Comparison of ENCODE assay signal across 15 cellular contexts in the genomic region with DNA sequence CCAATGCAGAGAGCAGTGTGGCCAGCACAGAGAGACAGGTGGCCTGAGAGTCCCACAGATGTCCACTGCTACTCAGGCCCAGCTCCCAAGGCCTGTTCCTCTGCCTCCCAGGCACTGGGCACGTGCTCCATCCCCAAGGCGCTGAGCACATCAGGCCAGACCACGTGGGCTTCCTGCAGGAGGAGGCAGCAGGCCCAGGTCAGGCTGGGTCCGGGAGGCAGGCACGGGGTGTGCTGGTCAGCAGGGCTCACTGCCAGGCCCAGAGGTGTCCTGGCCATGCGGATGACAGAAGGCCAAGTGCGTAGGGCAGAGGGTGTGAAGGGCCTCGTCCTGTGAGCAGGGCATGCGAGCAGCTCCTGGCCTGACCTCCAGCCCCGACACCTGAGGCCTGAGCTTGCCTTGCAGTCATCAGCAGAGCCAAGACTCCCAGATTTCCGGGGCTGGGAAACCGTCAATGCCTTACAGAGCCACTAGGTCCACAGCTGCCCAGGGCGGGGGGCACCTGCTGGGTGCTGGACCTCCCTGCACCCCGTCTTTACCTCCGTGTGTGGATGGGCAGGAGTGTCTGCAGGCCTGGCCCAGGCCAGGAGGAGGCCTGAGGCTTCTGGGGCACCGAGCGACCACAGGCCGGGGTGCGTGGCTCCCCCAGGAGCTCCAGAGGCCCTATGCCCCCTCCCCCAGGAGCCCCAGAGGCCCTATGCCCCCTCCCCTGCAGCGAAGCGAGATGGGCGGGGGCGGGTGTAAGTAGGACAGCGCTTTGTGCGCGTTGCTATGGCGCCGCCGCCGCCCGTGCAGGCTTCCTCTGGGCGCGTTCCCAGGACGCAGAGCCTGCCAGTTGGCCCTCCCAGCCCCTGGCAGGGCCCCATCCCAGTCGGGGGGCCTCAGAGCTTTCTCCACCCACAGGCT. TPM values are rescaled to one million over a fixed set of nuclear protein-coding genes. Genes with fewer than 3 reads are reported as not detected.
DNase-seq lines count a peak whose midpoint lies in the region; ATAC-seq, FAIRE-seq and TF ChIP-seq lines count a peak whose summit lies in the region.
"Had no signal": no experiment of that assay in that cellular context is flagged by ENCODE, and none has a peak within 500 bp of the region (broad histone marks: within the 10 kb centered on the region; RNA-seq: fewer than 3 reads in every experiment).

No MANE protein-coding gene starts in this region.

- no peak overlapping the region for H4K8ac ChIP-seq in mesenchymal stem cell (ENCODE audit: low read length)

- H2BK12ac ChIP-seq in mesenchymal stem cell (ENCODE audit: low read length in 2 of 2), result peak overlapping the region in 1 of 2 experiments; percentile 11

- peak overlapping the region; percentile 23 for H4K91ac ChIP-seq in mesenchymal stem cell (ENCODE audit: low read length)

- no peak overlapping the region for H3K4me2 ChIP-seq in mesenchymal stem cell (ENCODE audit: low read length, poor library complexity, severe bottlenecking)

- no peak overlapping the region for H2AK5ac ChIP-seq in mesenchymal stem cell (ENCODE audit: low read length, severe bottlenecking)

- TF ChIP-seq POLR2A in GM12891 (IDR thresholded peaks at IDR 0.05; ENCODE audit: low read depth, low read length), result no peak

- H2BK15ac ChIP-seq in mesenchymal stem cell (ENCODE audit: low read depth, poor library complexity, severe bottlenecking), result no peak overlapping the region

- no peak overlapping the region for H3K14ac ChIP-seq in mesenchymal stem cell (ENCODE audit: low read length in 2 of 2)

- no peak overlapping the region for H3K23ac ChIP-seq in mesenchymal stem cell (ENCODE audit: low read length in 2 of 2)

- WGBS in mesenchymal stem cell, result 91% methylated on average over 35 of the region's 35 CpGs

- peak overlapping the region in 1 of 2 experiments; percentile 11 for H3K18ac ChIP-seq in mesenchymal stem cell (ENCODE audit: low read depth in 1 of 2, low read length in 2 of 2)

- H3K36me3 ChIP-seq in mesenchymal stem cell (ENCODE audit: control insufficient read depth in 1 of 2, insufficient read depth in 2 of 2, low read depth in 1 of 2, low read length in 2 of 2), result peaks cover 0 to 9% of the 10 kb centered on the region in 2 experiments

- FAIRE-seq in GM12891 (lab: Jason Lieb, UNC), result no peak
- FAIRE-seq: islet of Langerhans had no signal

- intact Hi-C loops in dorsolateral prefrontal cortex (cut with DNase I), result loop anchor here (1.0 to 10.0 kb wide), 5 partner anchors 15 to 149 kb away; partner anchors contain the start of genes CKB (in 1 of the 2) and TRMT61A (in 1 of the 2)

- no peak overlapping the region for H2BK120ac ChIP-seq in mesenchymal stem cell (ENCODE audit: low read depth, low read length)

- DNase-seq in NCI-H1436 treated with DMSO at 0.1 percent for 48 hours (lab: John Stamatoyannopoulos, UW) (peak; percentile 24), dorsolateral prefrontal cortex (peak; percentile 74 to 93 (median 87)), mesenchymal stem cell (no peak), GM12891 (ENCODE audit: insufficient read length, low spot score) (no peak)
- DNase-seq: activated T-cell treated with anti-CD3 and anti-CD28 coated beads, Interleukin-2, amount 50 U/mL, for 4 hours; GF-D8; KG1; NCI-H774; stimulated activated CD4-positive, alpha-beta T cell treated with anti-CD3 and anti-CD28 coated beads, Interleukin-12 subunit alpha, Interleukin-12 subunit beta, amount 100 ng/mL, for 4 hours; stimulated activated naive CD8-positive, alpha-beta T cell treated with anti-CD3 and anti-CD28 coated beads, Interleukin-15, Interleukin-2, amounts not matched to agents 100 U/mL and 50 U/mL, for 24 hours; T-helper 9 cell had no signal

- H2AFZ ChIP-seq in mesenchymal stem cell (ENCODE audit: low read depth, low read length), result no peak overlapping the region

- peaks cover 6% of the 10 kb centered on the region for H3K79me1 ChIP-seq in mesenchymal stem cell (replicated peaks; ENCODE audit: low read length, poor library complexity, severe bottlenecking)

- no peak overlapping the region for H2BK5ac ChIP-seq in mesenchymal stem cell (ENCODE audit: low read depth, low read length, poor library complexity, severe bottlenecking)

- no peaks in the 10 kb centered on the region for H3K27me3 ChIP-seq in dorsolateral prefrontal cortex
- H3K27me3 ChIP-seq in mesenchymal stem cell (ENCODE audit: control insufficient read depth in 1 of 2, insufficient read depth in 1 of 2, low read length in 2 of 2), result no peaks in the 10 kb centered on the region

- no peak overlapping the region for H3K4ac ChIP-seq in mesenchymal stem cell (ENCODE audit: low read depth in 1 of 2, low read length in 2 of 2)

- ATAC-seq in GM21515 (IDR thresholded peaks at IDR 0.05; ENCODE audit: unreplicated experiment) (no peak), GM19351 (IDR thresholded peaks at IDR 0.05; ENCODE audit: unreplicated experiment) (no peak)
- ATAC-seq: activated T-cell treated with anti-CD3 and anti-CD28 coated beads, Interleukin-2, amount 50 U/mL, for 4 hours; stimulated activated naive CD8-positive, alpha-beta T cell treated with anti-CD3 and anti-CD28 coated beads, Interleukin-15, Interleukin-2, amounts not matched to agents 100 U/mL and 50 U/mL, for 24 hours had no signal

- peak overlapping the region; percentile 26 for H3K9ac ChIP-seq in mesenchymal stem cell (ENCODE audit: low read length)

- H3K9me3 ChIP-seq in mesenchymal stem cell (ENCODE audit: control insufficient read depth, low read length), result no peaks in the 10 kb centered on the region

- H3K27ac ChIP-seq in dorsolateral prefrontal cortex (peak overlapping the region; percentile 83 to 99 (median 96)), mesenchymal stem cell (ENCODE audit: low read length, poor library complexity, severe bottlenecking) (no peak overlapping the region), temporal lobe (ENCODE audit: low read depth, low read length) (peak overlapping the region; percentile 98)

- peak overlapping the region in 6 of 59 donors; percentile 0 to 12 (median 6) for H3K4me3 ChIP-seq in dorsolateral prefrontal cortex
- H3K4me3 ChIP-seq in mesenchymal stem cell (ENCODE audit: insufficient read depth in 1 of 2, low read depth in 1 of 2, low read length in 2 of 2), result no peak overlapping the region

- H3K4me1 ChIP-seq in mesenchymal stem cell (ENCODE audit: control insufficient read depth, insufficient read depth, low read depth, low read length), result peaks cover 49% of the 10 kb centered on the region

- peak in 14 of 56 donors; percentile 8 to 38 (median 19) for TF ChIP-seq CTCF in dorsolateral prefrontal cortex (IDR thresholded peaks at IDR 0.05 in 54 of 56, conservative IDR thresholded peaks at IDR 0.05 in 2 of 56; ENCODE audit: low read depth in 1 of 56, partially characterized antibody in 56 of 56)

TF ChIP-seq in GM12891, 5 proteins besides CTCF, POLR2A, EP300 and RAD21:
- no peak for TF ChIP-seq SPI1 (IDR thresholded peaks at IDR 0.05; ENCODE audit: low read depth, low read length)
- TF ChIP-seq PAX5 (IDR thresholded peaks at IDR 0.05; ENCODE audit: insufficient read depth, low read length, severe bottlenecking), result no peak
- no peak for TF ChIP-seq TAF1 (IDR thresholded peaks at IDR 0.05; ENCODE audit: low read depth, low read length)
- no peak for TF ChIP-seq POLR2AphosphoS5 (IDR thresholded peaks at IDR 0.05; ENCODE audit: low read depth, low read length)
- TF ChIP-seq POU2F2 (IDR thresholded peaks at IDR 0.05; ENCODE audit: low read depth, low read length), result no peak
TF ChIP-seq in GM12891: peak in this region for 0.

RNA-seq across cellular contexts. Expression of gene TRMT61A, which starts 15.0 kb away (rescaled TPM):
- total RNA-seq in dorsolateral prefrontal cortex (10 to 100 TPM in 119 of 120 experiments, 1 to 10 TPM in 1; 9.8 to 20.3 (median 14.3) TPM), temporal lobe (4.7 TPM)
- polyA plus RNA-seq in mesenchymal stem cell (2013, experiment 1 of 2), result 3.6 TPM
- polyA plus RNA-seq in mesenchymal stem cell (2013, experiment 2 of 2), result 3.8 TPM
- 5.1 TPM for polyA plus RNA-seq in GM12891 (2012; ENCODE audit: low read depth, missing spikeins)

RNA-seq across cellular contexts. Expression of gene BAG5, which starts 18.5 kb away (rescaled TPM):
- total RNA-seq in dorsolateral prefrontal cortex, result 10 to 100 TPM; 25.3 to 45.6 (median 35.3) TPM
- 14.8 TPM for polyA plus RNA-seq in mesenchymal stem cell (2013, experiment 1 of 2)
- polyA plus RNA-seq in mesenchymal stem cell (2013, experiment 2 of 2), result 14.4 TPM
- total RNA-seq in temporal lobe, result 32.2 TPM
- 9.3 TPM for polyA plus RNA-seq in GM12891 (2012; ENCODE audit: low read depth, missing spikeins)

RNA-seq across cellular contexts. Expression of gene COA8, which starts 18.8 kb away (rescaled TPM):
- total RNA-seq in dorsolateral prefrontal cortex (10 to 100 TPM; 21.7 to 47.0 (median 35.6) TPM), temporal lobe (26.8 TPM)
- 63.1 TPM for polyA plus RNA-seq in mesenchymal stem cell (2013, experiment 1 of 2)
- 58.9 TPM for polyA plus RNA-seq in mesenchymal stem cell (2013, experiment 2 of 2)
- 50.7 TPM for polyA plus RNA-seq in GM12891 (2012; ENCODE audit: low read depth, missing spikeins)

RNA-seq across cellular contexts. Expression of gene CKB, which starts 21.3 kb away (rescaled TPM):
- total RNA-seq in dorsolateral prefrontal cortex (1,000 to 10,000 TPM; 1,109 to 2,418 (median 1,592) TPM), temporal lobe (249 TPM)
- 46.1 TPM for polyA plus RNA-seq in mesenchymal stem cell (2013, experiment 1 of 2)
- polyA plus RNA-seq in mesenchymal stem cell (2013, experiment 2 of 2), result 46.9 TPM
- 44.2 TPM for polyA plus RNA-seq in GM12891 (2012; ENCODE audit: low read depth, missing spikeins)

Comparison
In these comparisons a context has a peak if more than half of its experiments do, and no peak if none do; other contexts are left out.
1. DNase-seq: peak in NCI-H1436 treated with DMSO at 0.1 percent for 48 hours (single experiment) and dorsolateral prefrontal cortex (10 of 10); none in mesenchymal stem cell (single experiment) and GM12891 (single experiment).